Comparison of ENCODE assay signal across 18 cellular contexts in the genomic region with DNA sequence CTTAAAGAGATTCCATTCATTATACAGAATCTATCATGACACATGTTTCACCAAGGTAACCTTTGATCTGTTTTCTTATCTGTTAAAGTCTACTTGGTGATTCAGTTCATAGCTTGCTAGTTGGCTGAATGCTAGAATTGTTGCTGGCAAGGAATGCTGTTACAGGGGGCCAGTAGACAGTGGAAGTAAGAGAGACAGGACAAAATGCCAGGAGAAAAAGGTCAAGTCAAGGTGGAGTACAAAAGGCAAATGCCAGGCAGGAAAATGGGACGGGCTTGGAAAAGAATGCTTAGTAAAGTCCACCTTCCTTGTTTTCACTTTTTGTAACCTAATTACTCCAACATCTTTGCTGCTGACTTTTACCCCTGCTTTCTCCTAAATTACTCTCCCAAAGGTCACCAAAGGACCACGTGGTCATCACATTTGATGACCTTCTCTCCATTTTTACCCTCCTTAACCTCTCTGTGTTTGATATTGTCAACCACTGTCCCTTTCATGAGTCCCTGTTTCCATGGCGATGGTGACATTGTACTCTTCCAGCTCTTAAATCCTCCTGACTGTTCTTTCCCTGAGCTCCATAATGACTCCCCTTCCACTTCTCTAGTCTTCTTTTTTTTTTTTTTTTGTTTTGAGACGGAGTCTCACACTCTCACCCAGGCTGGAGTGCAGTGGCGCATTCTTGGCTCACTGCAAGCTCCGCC. TPM values are rescaled to one million over a fixed set of nuclear protein-coding genes. Genes with fewer than 3 reads are reported as not detected.
DNase-seq lines count a peak whose midpoint lies in the region; ATAC-seq and TF ChIP-seq lines count a peak whose summit lies in the region.
"Had no signal": no experiment of that assay in that cellular context is flagged by ENCODE, and none has a peak within 500 bp of the region (broad histone marks: within the 10 kb centered on the region; RNA-seq: fewer than 3 reads in every experiment).

No MANE protein-coding gene starts in this region.

- H3K27me3 Mint-ChIP-seq in CD14-positive monocyte (ENCODE audit: low read depth in 3 of 3), result peaks cover 0 to 1% (median 0%) of the 10 kb centered on the region in 3 donors

- no peak overlapping the region for H3K4me3 Mint-ChIP-seq in CD14-positive monocyte
- H3K4me3 Mint-ChIP-seq: mesothelial cell of epicardium; stimulated activated effector memory CD8-positive, alpha-beta T cell treated with anti-CD3 and anti-CD28 coated beads, Interleukin-12 subunit alpha, Interleukin-12 subunit beta, amount 100 ng/mL, for 72 hours had no signal

- ATAC-seq in GM21526 (IDR thresholded peaks at IDR 0.05; ENCODE audit: low FRiP score, unreplicated experiment) (no peak), lower lobe of right lung (no peak)
- ATAC-seq: stimulated activated effector memory CD8-positive, alpha-beta T cell treated with anti-CD3 and anti-CD28 coated beads, Interleukin-12 subunit alpha, Interleukin-12 subunit beta, amount 100 ng/mL, for 72 hours had no signal

- H3K4me1 Mint-ChIP-seq in CD14-positive monocyte, result peaks cover 5% of the 10 kb centered on the region
- H3K4me1 Mint-ChIP-seq: mesothelial cell of epicardium had no signal

- peak overlapping the region; percentile 14 for H3K4me3 ChIP-seq in adipocyte (ENCODE audit: low read length)
- no peak overlapping the region for H3K4me3 ChIP-seq in lower lobe of right lung
- H3K4me3 ChIP-seq: PC-9, transverse colon had no signal

- H3K9me3 ChIP-seq in adipocyte (ENCODE audit: control insufficient read depth, low read length), result no peaks in the 10 kb centered on the region
- H3K9me3 ChIP-seq in lower lobe of right lung, result no peaks in the 10 kb centered on the region
- H3K9me3 ChIP-seq: transverse colon had no signal

- H3K9me3 Mint-ChIP-seq in CD14-positive monocyte, result peaks cover 0 to 4% (median 2%) of the 10 kb centered on the region in 7 donors
- H3K9me3 Mint-ChIP-seq: stimulated activated effector memory CD8-positive, alpha-beta T cell treated with anti-CD3 and anti-CD28 coated beads, Interleukin-12 subunit alpha, Interleukin-12 subunit beta, amount 100 ng/mL, for 72 hours had no signal

- peaks cover 31 to 46% of the 10 kb centered on the region in 2 donors for H3K36me3 Mint-ChIP-seq in CD14-positive monocyte
- H3K36me3 Mint-ChIP-seq: stimulated activated effector memory CD8-positive, alpha-beta T cell treated with anti-CD3 and anti-CD28 coated beads, Interleukin-12 subunit alpha, Interleukin-12 subunit beta, amount 100 ng/mL, for 72 hours had no signal

- no peak overlapping the region for H3K9ac ChIP-seq in adipocyte (ENCODE audit: low read length)
- H3K9ac ChIP-seq: KMS-11 had no signal

- H3K4me1 ChIP-seq in adipocyte (ENCODE audit: control insufficient read depth, insufficient read depth, low read length) (peaks cover 35% of the 10 kb centered on the region), lower lobe of right lung (no peaks in the 10 kb centered on the region)

- TF ChIP-seq CTCF in lower lobe of right lung (IDR thresholded peaks at IDR 0.05) (no peak), CD14-positive monocyte (IDR thresholded peaks at IDR 0.05) (no peak)

- intact Hi-C loops in lower lobe of right lung (cut with DNase I), result no loop called here
- intact Hi-C loops in CD14-positive monocyte (cut with micrococcal nuclease), result loop anchor here in 1 of 2 donors (10.0 kb wide), 1 partner anchor 46 kb away; no protein-coding TSS in a partner anchor

- H3K36me3 ChIP-seq in adipocyte (ENCODE audit: control insufficient read depth, insufficient read depth, low read length, severe bottlenecking) (peaks cover 2% of the 10 kb centered on the region), lower lobe of right lung (no peaks in the 10 kb centered on the region)
- H3K36me3 ChIP-seq: transverse colon had no signal

- DNase-seq in A172 (ENCODE audit: low spot score), result peak; percentile 59
- DNase-seq in HT-29 (ENCODE audit: low spot score), result peak; percentile 26
- DNase-seq in adipocyte (ENCODE audit: low read depth), result no peak
- peak; percentile 92 for DNase-seq in kidney glomerular epithelial cell (lab: John Stamatoyannopoulos, UW)
- no peak for DNase-seq in lower lobe of right lung
- no peak for DNase-seq in stimulated activated naive CD4-positive, alpha-beta T cell treated with Interleukin-2 at 50 U/mL for 16 hours (lab: John Stamatoyannopoulos, UW)
- no peak for DNase-seq in CD14-positive monocyte (ENCODE audit: low spot score)
- DNase-seq: caudate nucleus, NCI-H1436 treated with DMSO at 0.1 percent for 48 hours, NCI-H524, occipital lobe, T-helper 1 cell, transverse colon had no signal

- no peak overlapping the region for H3K27ac ChIP-seq in lower lobe of right lung
- H3K27ac ChIP-seq: KMS-11, PC-9, transverse colon had no signal

- H3K27me3 ChIP-seq in adipocyte (replicated peaks; ENCODE audit: control insufficient read depth, insufficient read depth, low read length) (no peaks in the 10 kb centered on the region), lower lobe of right lung (ENCODE audit: low read depth) (no peaks in the 10 kb centered on the region)
- H3K27me3 ChIP-seq: transverse colon had no signal

- H3K27ac Mint-ChIP-seq in CD14-positive monocyte, result no peak overlapping the region
- H3K27ac Mint-ChIP-seq: mesothelial cell of epicardium; stimulated activated effector memory CD8-positive, alpha-beta T cell treated with anti-CD3 and anti-CD28 coated beads, Interleukin-12 subunit alpha, Interleukin-12 subunit beta, amount 100 ng/mL, for 72 hours had no signal

RNA-seq across cellular contexts. Expression of gene TAPT1, which starts 24.5 kb away (rescaled TPM):
- total RNA-seq in A172 (2014; rRNA removed; shearing (Covaris generic)), result 7.8 and 11.4 TPM in 2 replicates
- total RNA-seq in HT-29 (2014; rRNA removed; shearing (Covaris generic)), result 6.7 and 6.9 TPM in 2 replicates
- total RNA-seq in lower lobe of right lung, result 72.8 TPM
- 10 to 100 TPM; 15.2 to 16.0 TPM for polyA plus RNA-seq in CD14-positive monocyte

Comparison
In these comparisons a context has a peak if more than half of its experiments do, and no peak if none do; other contexts are left out.
1. DNase-seq: peak in A172 (single experiment), HT-29 (single experiment) and kidney glomerular epithelial cell (single experiment); none in adipocyte (single experiment), lower lobe of right lung (single experiment), stimulated activated naive CD4-positive, alpha-beta T cell treated with Interleukin-2 at 50 U/mL for 16 hours (single experiment) and CD14-positive monocyte (single experiment).